Comparison of ENCODE assay signal across 11 cellular contexts in the genomic region with DNA sequence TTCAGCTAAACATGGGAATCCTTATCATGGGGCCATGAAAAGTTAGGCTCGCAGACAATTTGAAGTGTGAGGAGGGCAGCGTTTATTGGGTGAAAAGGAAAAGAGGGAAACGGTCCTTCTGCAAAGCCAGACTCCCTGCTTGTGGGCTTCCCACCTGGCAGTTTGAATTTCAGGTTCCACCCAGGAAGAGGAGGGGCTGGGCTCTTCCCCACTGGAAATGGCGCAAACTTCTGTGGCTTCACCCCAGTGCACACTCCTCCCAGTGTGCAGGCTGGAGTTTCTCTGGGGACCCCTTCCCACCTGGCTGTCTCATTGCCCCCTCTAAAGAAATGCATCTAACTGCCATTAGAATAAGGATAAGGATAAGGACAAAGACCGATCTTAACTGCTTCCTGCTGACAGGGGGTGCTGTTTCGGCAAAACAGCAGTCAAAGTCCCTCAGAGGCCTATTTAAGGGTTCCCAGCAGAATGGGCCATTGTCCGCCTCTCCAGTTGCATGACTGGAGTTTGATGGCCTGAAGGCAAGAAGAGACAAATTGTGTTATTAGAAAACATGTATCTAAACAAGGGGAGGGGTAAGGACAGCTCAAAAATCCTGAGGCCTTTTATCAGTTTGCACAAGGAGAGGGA. TPM values are rescaled to one million over a fixed set of nuclear protein-coding genes. Genes with fewer than 3 reads are reported as not detected.
DNase-seq lines count a peak whose midpoint lies in the region; ATAC-seq and TF ChIP-seq lines count a peak whose summit lies in the region.
"Had no signal": no experiment of that assay in that cellular context is flagged by ENCODE, and none has a peak within 500 bp of the region (broad histone marks: within the 10 kb centered on the region; RNA-seq: fewer than 3 reads in every experiment).

No MANE protein-coding gene starts in this region.

- H3K9me3 ChIP-seq in CD4-positive, CD25-positive, alpha-beta regulatory T cell (ENCODE audit: control insufficient read depth in 2 of 2, low read length in 2 of 2) = no peaks in the 10 kb centered on the region
- H3K9me3 ChIP-seq: vagina had no signal

- ATAC-seq in CD4-positive, CD25-positive, alpha-beta regulatory T cell (ENCODE audit: low read depth in 2 of 2) = no peak
- no peak for ATAC-seq in T-cell (replicated peaks in 1 of 4)
- ATAC-seq in HG02840 (IDR thresholded peaks at IDR 0.05; ENCODE audit: low FRiP score, unreplicated experiment) = no peak
- ATAC-seq in GM19463 (IDR thresholded peaks at IDR 0.05; ENCODE audit: unreplicated experiment) = no peak
- no peak for ATAC-seq in HG02973 (IDR thresholded peaks at IDR 0.05; ENCODE audit: unreplicated experiment)

- no peak for DNase-seq in CD4-positive, CD25-positive, alpha-beta regulatory T cell
- DNase-seq in T-cell = no peak
- peak; percentile 7 for DNase-seq in iPS DF 4.7 (ENCODE audit: extremely low read depth, low spot score)
- no peak for DNase-seq in activated T-cell treated with anti-CD3 and anti-CD28 coated beads for 4 hours
- DNase-seq: stimulated activated CD4-positive, alpha-beta T cell treated with anti-CD3 and anti-CD28 coated beads, Interleukin-2, amount 100 ng/mL, for 48 hours had no signal

- no peak overlapping the region for H3K4me3 ChIP-seq in CD4-positive, CD25-positive, alpha-beta regulatory T cell (ENCODE audit: low read depth, low read length)
- H3K4me3 ChIP-seq: vagina had no signal

- in situ Hi-C loops in GM18951 (cut with MboI; ENCODE audit: low sequenced_read_pairs, unreplicated experiment) = loop anchor here (25.0 kb wide), 1 partner anchor 769 kb away; the partner anchor contains the start of gene CD1C

- no peaks in the 10 kb centered on the region for H3K27me3 ChIP-seq in CD4-positive, CD25-positive, alpha-beta regulatory T cell (ENCODE audit: control insufficient read depth, insufficient read depth, low read length)
- H3K27me3 ChIP-seq: vagina had no signal

- H3K27ac Mint-ChIP-seq in CD4-positive, CD25-positive, alpha-beta regulatory T cell = peak overlapping the region; percentile 7 to 82 (median 72)
- H3K27ac Mint-ChIP-seq in T-cell = peak overlapping the region; percentile 7 to 72

- POLR2A ChIA-PET in T-cell (lab: Charles Lee) = no interaction called here

- TF ChIP-seq POLR2A in GM18951 (IDR thresholded peaks at IDR 0.05; ENCODE audit: extremely low read depth, insufficient read depth, insufficient read length) = peak; percentile 32

- peaks cover 50% of the 10 kb centered on the region for H3K36me3 Mint-ChIP-seq in CD4-positive, CD25-positive, alpha-beta regulatory T cell
- peaks cover 56% of the 10 kb centered on the region for H3K36me3 Mint-ChIP-seq in T-cell

- no peaks in the 10 kb centered on the region for H3K9me3 Mint-ChIP-seq in CD4-positive, CD25-positive, alpha-beta regulatory T cell
- H3K9me3 Mint-ChIP-seq in T-cell = no peaks in the 10 kb centered on the region

- H3K4me3 Mint-ChIP-seq in CD4-positive, CD25-positive, alpha-beta regulatory T cell = no peak overlapping the region
- H3K4me3 Mint-ChIP-seq in T-cell = no peak overlapping the region

- H3K4me1 Mint-ChIP-seq in CD4-positive, CD25-positive, alpha-beta regulatory T cell = peaks cover 32 to 43% (median 36%) of the 10 kb centered on the region in 4 donors
- peaks cover 23 to 51% (median 38%) of the 10 kb centered on the region in 3 donors for H3K4me1 Mint-ChIP-seq in T-cell

- H3K27me3 Mint-ChIP-seq in CD4-positive, CD25-positive, alpha-beta regulatory T cell = no peaks in the 10 kb centered on the region
- H3K27me3 Mint-ChIP-seq in T-cell = no peaks in the 10 kb centered on the region

- peaks cover 52% of the 10 kb centered on the region for H3K36me3 ChIP-seq in CD4-positive, CD25-positive, alpha-beta regulatory T cell (ENCODE audit: control insufficient read depth, insufficient read depth, low read length)

- peaks cover 10% of the 10 kb centered on the region for H3K4me1 ChIP-seq in CD4-positive, CD25-positive, alpha-beta regulatory T cell (ENCODE audit: control insufficient read depth, insufficient read depth, low read length, poor library complexity, severe bottlenecking)

- no peak overlapping the region for H3K27ac ChIP-seq in CD4-positive, CD25-positive, alpha-beta regulatory T cell (ENCODE audit: insufficient read depth, low read length, poor library complexity, severe bottlenecking)
- H3K27ac ChIP-seq: vagina had no signal

- CTCF ChIA-PET in T-cell (lab: Charles Lee) = interaction anchor here (0.5 to 1.5 kb wide), 6 partner anchors 13 to 1348 kb away, joined by 3 to 5 read pairs (median 4); no protein-coding TSS in a partner anchor

RNA-seq across cellular contexts. Expression of gene AIM2, which starts 20.4 kb away (rescaled TPM):
- total RNA-seq in CD4-positive, CD25-positive, alpha-beta regulatory T cell = 6.2 TPM
- polyA plus RNA-seq in CD4-positive, CD25-positive, alpha-beta regulatory T cell = 10 to 100 TPM in 2 of 4 donors, 1 to 10 TPM in 2; 6.9 to 13.5 (median 8.8) TPM
- 1 to 10 TPM; 2.1 to 7.1 (median 2.7) TPM for total RNA-seq in T-cell
- total RNA-seq: G401, vagina had no signal

RNA-seq across cellular contexts. Expression of gene IFI16, which starts 46.5 kb away (rescaled TPM):
- total RNA-seq in CD4-positive, CD25-positive, alpha-beta regulatory T cell = 130 TPM
- polyA plus RNA-seq in CD4-positive, CD25-positive, alpha-beta regulatory T cell = 100 to 1,000 TPM in 2 of 4 donors, 10 to 100 TPM in 2; 90.4 to 117 (median 101) TPM
- total RNA-seq in T-cell = 100 to 1,000 TPM in 3 of 5 donors, 10 to 100 TPM in 2; 78.7 to 123 (median 106) TPM
- total RNA-seq: G401 had no signal
